9 cellular contexts compared by ENCODE assay signal in genomic region chr17:19063326-19063956, GRCh38. TPM values are rescaled to one million over a fixed set of nuclear protein-coding genes. Genes with fewer than 3 reads are reported as not detected.
A peak's percentile ranks its signal among the peaks of the same experiment; 100 is the strongest.
DNase-seq lines count a peak whose midpoint lies in the region; ATAC-seq, FAIRE-seq and TF ChIP-seq lines count a peak whose summit lies in the region.
"Not testable (repeated sequence)": the region's sequence is repeated elsewhere in the genome, so short reads cannot be mapped to it uniquely, and the experiment has no call there.
"Had no signal": no experiment of that assay in that cellular context is flagged by ENCODE, and none has a peak within 500 bp of the region (broad histone marks: within the 10 kb centered on the region; RNA-seq: fewer than 3 reads in every experiment).

No MANE protein-coding gene starts in this region.

- DNase-seq in A549 (ENCODE audit: low read depth in 1 of 2, low spot score in 1 of 2): not testable (repeated sequence)
- DNase-seq in MG63 (peak; percentile 99), cardiac septum (ENCODE audit: low spot score) (peak; percentile 77), osteocyte (ENCODE audit: extremely low spot score, unreplicated experiment) (peak; percentile 94)
- DNase-seq in activated CD4-positive, alpha-beta T cell treated with anti-CD3 and anti-CD28 coated beads, Interleukin-2, amount 50 U/mL, for 48 hours: peak; percentile 94 to 97
- DNase-seq in activated naive CD8-positive, alpha-beta T cell treated with anti-CD3 and anti-CD28 coated beads for 36 hours: peak; percentile 72
- DNase-seq in stimulated activated CD8-positive, alpha-beta memory T cell treated with anti-CD3 and anti-CD28 coated beads, Interleukin-15, amount 100 ng/mL, for 1 hour (ENCODE audit: low read depth): peak; percentile 55

- TF ChIP-seq POLR2A in A549 (IDR thresholded peaks at IDR 0.05; ENCODE audit: low read length): peak; percentile 43

- H3K36me3 Mint-ChIP-seq in activated naive CD8-positive, alpha-beta T cell treated with anti-CD3 and anti-CD28 coated beads for 36 hours; osteocyte (ENCODE audit: unreplicated experiment): not testable (repeated sequence)

- POLR2A ChIA-PET in A549 (lab: Yijun Ruan, JAX): interaction anchor here (0.6 kb wide), 1 partner anchor 103 kb away, joined by 3 read pairs; no protein-coding TSS in a partner anchor

- CTCF ChIA-PET in A549 (lab: Yijun Ruan, JAX): not testable (repeated sequence)

- H3K27me3 Mint-ChIP-seq in activated naive CD8-positive, alpha-beta T cell treated with anti-CD3 and anti-CD28 coated beads for 36 hours; osteocyte (ENCODE audit: unreplicated experiment): not testable (repeated sequence)

- ATAC-seq in A549: peak; percentile 51 to 85; a peak in 5 of 6 replicates
- peak; percentile 29 for ATAC-seq in GM19395 (IDR thresholded peaks at IDR 0.05; ENCODE audit: unreplicated experiment)

- peak overlapping the region; percentile 63 to 80; a peak in 5 of 6 replicates for H3K27ac ChIP-seq in A549

- not testable (repeated sequence) for H3K9me3 Mint-ChIP-seq in activated naive CD8-positive, alpha-beta T cell treated with anti-CD3 and anti-CD28 coated beads for 36 hours; osteocyte (ENCODE audit: unreplicated experiment)

- TF ChIP-seq RAD21 in A549 (conservative IDR thresholded peaks at IDR 0.05 in 1 of 2, IDR thresholded peaks at IDR 0.05 in 1 of 2): not testable (repeated sequence)

- H3K4me1 ChIP-seq in A549: not testable (repeated sequence)

- H3K27me3 ChIP-seq in MG63: not testable (repeated sequence)

- not testable (repeated sequence) for TF ChIP-seq CTCF in A549 (IDR thresholded peaks at IDR 0.05); osteocyte (IDR thresholded peaks at IDR 0.05)

- intact Hi-C loops in cardiac septum (cut with DNase I): not testable (repeated sequence)

- H3K4me1 Mint-ChIP-seq in activated naive CD8-positive, alpha-beta T cell treated with anti-CD3 and anti-CD28 coated beads for 36 hours; osteocyte (ENCODE audit: unreplicated experiment): not testable (repeated sequence)

- 1% methylated on average over 34 of the region's 44 CpGs for WGBS in A549 (ENCODE audit: missing lambda C conversion rate)

- TF ChIP-seq EP300 in A549 (IDR thresholded peaks at IDR 0.05): not testable (repeated sequence)

- H3K36me3 ChIP-seq in MG63: not testable (repeated sequence)

- H3K27ac Mint-ChIP-seq in activated naive CD8-positive, alpha-beta T cell treated with anti-CD3 and anti-CD28 coated beads for 36 hours: peak overlapping the region; percentile 79
- peak overlapping the region; percentile 94 for H3K27ac Mint-ChIP-seq in osteocyte (ENCODE audit: unreplicated experiment)

- not testable (repeated sequence) for H3K9me3 ChIP-seq in A549, MG63

- not testable (repeated sequence) for H3K4me3 ChIP-seq in A549
- H3K4me3 ChIP-seq in MG63: peak overlapping the region; percentile 4; the same call in 1 of the 2 replicates

- H3K4me2 ChIP-seq in A549: peak overlapping the region; percentile 69; the same call in 2 of the 3 replicates

- not testable (repeated sequence) for FAIRE-seq in A549 (lab: Jason Lieb, UNC)

- peak overlapping the region; percentile 29 for H3K4me3 Mint-ChIP-seq in activated naive CD8-positive, alpha-beta T cell treated with anti-CD3 and anti-CD28 coated beads for 36 hours
- H3K4me3 Mint-ChIP-seq in osteocyte (ENCODE audit: unreplicated experiment): peak overlapping the region; percentile 72

TF ChIP-seq in A549, 52 proteins besides CTCF, POLR2A, EP300 and RAD21 (continues in another document):
- TF ChIP-seq GATA3 (IDR thresholded peaks at IDR 0.05; ENCODE audit: borderline replicate concordance): peak; percentile 22; the same call in 1 of the 2 replicates
- peak; percentile 97 for TF ChIP-seq RARB (CRISPR knock-in tag; IDR thresholded peaks at IDR 0.05)
- TF ChIP-seq TP53 (CRISPR knock-in tag; IDR thresholded peaks at IDR 0.05): peak; percentile 83; the same call in 1 of the 2 replicates
- TF ChIP-seq, protein P1, sequence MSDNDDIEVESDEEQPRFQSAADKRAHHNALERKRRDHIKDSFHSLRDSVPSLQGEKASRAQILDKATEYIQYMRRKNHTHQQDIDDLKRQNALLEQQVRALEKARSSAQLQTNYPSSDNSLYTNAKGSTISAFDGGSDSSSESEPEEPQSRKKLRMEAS (IDR thresholded peaks at IDR 0.05): peak; percentile 16; the same call in 1 of the 2 replicates
- peak; percentile 99 for TF ChIP-seq FOSB (CRISPR knock-in tag; IDR thresholded peaks at IDR 0.05)
- TF ChIP-seq FOSL2 (IDR thresholded peaks at IDR 0.05): not testable (repeated sequence)
- TF ChIP-seq FOSL2 (CRISPR knock-in tag; IDR thresholded peaks at IDR 0.05): peak; percentile 50
- peak; percentile 69 to 70; a peak in 4 of 5 replicates for TF ChIP-seq JUN (IDR thresholded peaks at IDR 0.05)
- TF ChIP-seq TFCP2L1 (CRISPR knock-in tag; IDR thresholded peaks at IDR 0.05): peak; percentile 98; the same call in 1 of the 2 replicates
- TF ChIP-seq HOXA7 (CRISPR knock-in tag; IDR thresholded peaks at IDR 0.05): peak; percentile 97; the same call in 1 of the 2 replicates
- TF ChIP-seq, protein P2, sequence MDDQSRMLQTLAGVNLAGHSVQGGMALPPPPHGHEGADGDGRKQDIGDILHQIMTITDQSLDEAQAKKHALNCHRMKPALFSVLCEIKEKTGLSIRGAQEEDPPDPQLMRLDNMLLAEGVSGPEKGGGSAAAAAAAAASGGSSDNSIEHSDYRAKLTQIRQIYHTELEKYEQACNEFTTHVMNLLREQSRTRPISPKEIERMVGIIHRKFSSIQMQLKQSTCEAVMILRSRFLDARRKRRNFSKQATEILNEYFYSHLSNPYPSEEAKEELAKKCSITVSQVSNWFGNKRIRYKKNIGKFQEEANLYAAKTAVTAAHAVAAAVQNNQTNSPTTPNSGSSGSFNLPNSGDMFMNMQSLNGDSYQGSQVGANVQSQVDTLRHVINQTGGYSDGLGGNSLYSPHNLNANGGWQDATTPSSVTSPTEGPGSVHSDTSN (IDR thresholded peaks at IDR 0.05): peak; percentile 73
- TF ChIP-seq HOXB5 (CRISPR knock-in tag; IDR thresholded peaks at IDR 0.05): peak; percentile 53; the same call in 1 of the 2 replicates
- TF ChIP-seq, protein P3, sequence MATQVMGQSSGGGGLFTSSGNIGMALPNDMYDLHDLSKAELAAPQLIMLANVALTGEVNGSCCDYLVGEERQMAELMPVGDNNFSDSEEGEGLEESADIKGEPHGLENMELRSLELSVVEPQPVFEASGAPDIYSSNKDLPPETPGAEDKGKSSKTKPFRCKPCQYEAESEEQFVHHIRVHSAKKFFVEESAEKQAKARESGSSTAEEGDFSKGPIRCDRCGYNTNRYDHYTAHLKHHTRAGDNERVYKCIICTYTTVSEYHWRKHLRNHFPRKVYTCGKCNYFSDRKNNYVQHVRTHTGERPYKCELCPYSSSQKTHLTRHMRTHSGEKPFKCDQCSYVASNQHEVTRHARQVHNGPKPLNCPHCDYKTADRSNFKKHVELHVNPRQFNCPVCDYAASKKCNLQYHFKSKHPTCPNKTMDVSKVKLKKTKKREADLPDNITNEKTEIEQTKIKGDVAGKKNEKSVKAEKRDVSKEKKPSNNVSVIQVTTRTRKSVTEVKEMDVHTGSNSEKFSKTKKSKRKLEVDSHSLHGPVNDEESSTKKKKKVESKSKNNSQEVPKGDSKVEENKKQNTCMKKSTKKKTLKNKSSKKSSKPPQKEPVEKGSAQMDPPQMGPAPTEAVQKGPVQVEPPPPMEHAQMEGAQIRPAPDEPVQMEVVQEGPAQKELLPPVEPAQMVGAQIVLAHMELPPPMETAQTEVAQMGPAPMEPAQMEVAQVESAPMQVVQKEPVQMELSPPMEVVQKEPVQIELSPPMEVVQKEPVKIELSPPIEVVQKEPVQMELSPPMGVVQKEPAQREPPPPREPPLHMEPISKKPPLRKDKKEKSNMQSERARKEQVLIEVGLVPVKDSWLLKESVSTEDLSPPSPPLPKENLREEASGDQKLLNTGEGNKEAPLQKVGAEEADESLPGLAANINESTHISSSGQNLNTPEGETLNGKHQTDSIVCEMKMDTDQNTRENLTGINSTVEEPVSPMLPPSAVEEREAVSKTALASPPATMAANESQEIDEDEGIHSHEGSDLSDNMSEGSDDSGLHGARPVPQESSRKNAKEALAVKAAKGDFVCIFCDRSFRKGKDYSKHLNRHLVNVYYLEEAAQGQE (IDR thresholded peaks at IDR 0.05): peak; percentile 49; the same call in 1 of the 2 replicates
- TF ChIP-seq BCL3 (IDR thresholded peaks at IDR 0.05): peak; percentile 85

RNA-seq across cellular contexts. Expression of gene GRAP, which starts 16.7 kb away (rescaled TPM):
- 0.19 and 0.25 TPM in 2 replicates for polyA plus RNA-seq in A549 (2011; rRNA removed)
- polyA plus RNA-seq in A549 (2012; cell fraction: cytosol; rRNA removed): 0.15 and 0.19 TPM in 2 replicates
- polyA plus RNA-seq in A549 (2012; cell fraction: nucleus; rRNA removed): 0.43 and 0.60 TPM in 2 replicates
- 0.17 to 0.31 TPM (median 0.19 TPM) in 3 replicates for polyA plus RNA-seq in A549 (2017; fragmentation: RNase III; extraction: RNeasy Plus Mini Kit Qiagen cat#74134 plus additional on column Dnase treatment)
- polyA minus RNA-seq in A549 (2011; rRNA and poly(A)+ RNA removed): 0.08 and 0.24 TPM in 2 replicates
- total RNA-seq in MG63 (2014; rRNA removed; shearing (Covaris generic); ENCODE audit: low replicate concordance): not detected in 2 replicates
- total RNA-seq in activated naive CD8-positive, alpha-beta T cell treated with anti-CD3 and anti-CD28 coated beads for 36 hours: 10 to 100 TPM; 14.5 to 14.8 TPM
- 2.9 TPM for total RNA-seq in cardiac septum
- not detected in 2 replicates for total RNA-seq in osteocyte
- total RNA-seq: A172 had no signal

RNA-seq across cellular contexts. Expression of gene FAM83G, which starts 58.9 kb away (rescaled TPM):
- 11.0 and 12.8 TPM in 2 replicates for polyA plus RNA-seq in A549 (2011; rRNA removed)
- 11.1 and 15.8 TPM in 2 replicates for polyA plus RNA-seq in A549 (2012; cell fraction: cytosol; rRNA removed)
- 38.5 and 42.5 TPM in 2 replicates for polyA plus RNA-seq in A549 (2012; cell fraction: nucleus; rRNA removed)
- polyA plus RNA-seq in A549 (2017; fragmentation: RNase III; extraction: RNeasy Plus Mini Kit Qiagen cat#74134 plus additional on column Dnase treatment): 19.8 to 22.0 TPM (median 20.5 TPM) in 3 replicates
- 18.1 and 22.7 TPM in 2 replicates for polyA minus RNA-seq in A549 (2011; rRNA and poly(A)+ RNA removed)
- total RNA-seq in MG63 (2014; rRNA removed; shearing (Covaris generic); ENCODE audit: low replicate concordance): 4.7 and 4.9 TPM in 2 replicates
- total RNA-seq in activated naive CD8-positive, alpha-beta T cell treated with anti-CD3 and anti-CD28 coated beads for 36 hours: 10 to 100 TPM; 10.3 to 10.4 TPM
- 2.5 TPM for total RNA-seq in cardiac septum
- total RNA-seq in osteocyte: 4.1 and 4.7 TPM in 2 replicates
